Comparison of ENCODE assay signal across 9 cellular contexts in genomic region chr10:102718220-102718619, GRCh38. TPM values are rescaled to one million over a fixed set of nuclear protein-coding genes. Genes with fewer than 3 reads are reported as not detected.
DNase-seq lines count a peak whose midpoint lies in the region; ATAC-seq and TF ChIP-seq lines count a peak whose summit lies in the region.
"Had no signal": no experiment of that assay in that cellular context is flagged by ENCODE, and none has a peak within 500 bp of the region (broad histone marks: within the 10 kb centered on the region; RNA-seq: fewer than 3 reads in every experiment).

No MANE protein-coding gene starts in this region.

- peak overlapping the region; percentile 66 for H4K91ac ChIP-seq in trophoblast cell (ENCODE audit: low read depth, low read length)

- H3K36me3 Mint-ChIP-seq in effector memory CD8-positive, alpha-beta T cell (ENCODE audit: insufficient read depth), result peaks cover 19% of the 10 kb centered on the region

- H3K36me3 ChIP-seq in H7 (replicated peaks; ENCODE audit: control insufficient read depth, insufficient read depth, low read length) (peaks cover 6% of the 10 kb centered on the region), SK-N-MC (ENCODE audit: insufficient read depth, low read length) (no peaks in the 10 kb centered on the region), trophoblast cell (ENCODE audit: control insufficient read depth in 1 of 2, insufficient read depth in 2 of 2, low read length in 2 of 2) (no peaks in the 10 kb centered on the region)

- H3K9me3 Mint-ChIP-seq in effector memory CD8-positive, alpha-beta T cell, result no peaks in the 10 kb centered on the region

- H3K4ac ChIP-seq in trophoblast cell (ENCODE audit: low read depth, low read length), result no peak overlapping the region

- H3K4me3 Mint-ChIP-seq in effector memory CD8-positive, alpha-beta T cell, result no peak overlapping the region

- H3K27me3 Mint-ChIP-seq in effector memory CD8-positive, alpha-beta T cell, result no peaks in the 10 kb centered on the region

- peak; percentile 62 for DNase-seq in H7
- peak; percentile 26 for DNase-seq in SK-N-MC (ENCODE audit: low read depth, low spot score)
- peak; percentile 29 for DNase-seq in fibroblast of the aortic adventitia (ENCODE audit: low read depth)
- peak in 1 of 2 donors; percentile 46 for DNase-seq in trophoblast cell
- DNase-seq in ACHN, result no peak
- DNase-seq in effector memory CD8-positive, alpha-beta T cell, result no peak
- DNase-seq: stimulated activated CD4-positive, alpha-beta T cell treated with anti-CD3 and anti-CD28 coated beads, Interleukin-2, amount 100 ng/mL, for 48 hours had no signal

- H2BK12ac ChIP-seq in trophoblast cell (ENCODE audit: low read length), result peak overlapping the region; percentile 33

- H3K27ac ChIP-seq in SK-N-MC (no peak overlapping the region; the same call in 1 of the 2 replicates), trophoblast cell (ENCODE audit: low read depth, low read length) (peak overlapping the region; percentile 69)

- ATAC-seq in GM18867 (IDR thresholded peaks at IDR 0.05; ENCODE audit: unreplicated experiment), result no peak
- no peak for ATAC-seq in GM21576 (IDR thresholded peaks at IDR 0.05; ENCODE audit: unreplicated experiment)
- no peak for ATAC-seq in effector memory CD8-positive, alpha-beta T cell (replicated peaks)

- peaks cover 31 to 34% of the 10 kb centered on the region in 2 donors for H3K4me1 Mint-ChIP-seq in effector memory CD8-positive, alpha-beta T cell (ENCODE audit: low read depth in 2 of 2)

- in situ Hi-C loops in ACHN (cut with HindIII; ENCODE audit: low pct_ligation_motif_present, low pct_unique_long_range_greater_than_20kb, low sequenced_read_pairs), result no loop called here

- no peak overlapping the region for H3K18ac ChIP-seq in trophoblast cell (ENCODE audit: low read length)

- H3K9ac ChIP-seq in SK-N-MC (ENCODE audit: insufficient read length) (no peak overlapping the region), trophoblast cell (ENCODE audit: low read length) (no peak overlapping the region)

- H3K14ac ChIP-seq in trophoblast cell (ENCODE audit: low read length), result peak overlapping the region; percentile 61

- no peaks in the 10 kb centered on the region for H3K27me3 ChIP-seq in H7 (ENCODE audit: control insufficient read depth, insufficient read depth, low read length)
- no peaks in the 10 kb centered on the region for H3K27me3 ChIP-seq in trophoblast cell (ENCODE audit: insufficient read depth, low read length)

- no peak overlapping the region for H2BK5ac ChIP-seq in trophoblast cell (ENCODE audit: low read depth, low read length, poor library complexity)

- H3K4me1 ChIP-seq in trophoblast cell (ENCODE audit: control insufficient read depth in 1 of 2, insufficient read depth in 2 of 2, low read length in 2 of 2), result peaks cover 15 to 23% of the 10 kb centered on the region in 2 experiments

- H2AK5ac ChIP-seq in trophoblast cell (ENCODE audit: low read length), result no peak overlapping the region

- peak overlapping the region; percentile 96 for H2BK120ac ChIP-seq in trophoblast cell (ENCODE audit: insufficient read depth, low read length, poor library complexity)

- no peak for TF ChIP-seq CTCF in fibroblast of the aortic adventitia (IDR thresholded peaks at IDR 0.05; ENCODE audit: insufficient read depth, low read length)

- no peak overlapping the region for H2AFZ ChIP-seq in trophoblast cell (ENCODE audit: insufficient read depth, low read length, poor library complexity)

- H3K23ac ChIP-seq in trophoblast cell (ENCODE audit: low read length), result no peak overlapping the region

- H4K8ac ChIP-seq in trophoblast cell (ENCODE audit: low read depth, low read length), result no peak overlapping the region

- H3K79me1 ChIP-seq in trophoblast cell (ENCODE audit: low read length), result peaks cover 17% of the 10 kb centered on the region

- H3K9me3 ChIP-seq in SK-N-MC (ENCODE audit: low read depth, low read length) (no peaks in the 10 kb centered on the region), trophoblast cell (ENCODE audit: insufficient read depth, low read depth, low read length) (no peaks in the 10 kb centered on the region)

- no peak overlapping the region for H4K12ac ChIP-seq in trophoblast cell (ENCODE audit: low read depth, low read length)

- no peak overlapping the region for H3K4me3 ChIP-seq in H7 (ENCODE audit: insufficient read depth, low read depth, low read length)
- no peak overlapping the region; the same call in 1 of the 2 replicates for H3K4me3 ChIP-seq in SK-N-MC
- no peak overlapping the region for H3K4me3 ChIP-seq in fibroblast of the aortic adventitia (ENCODE audit: low read depth, low read length)
- no peak overlapping the region for H3K4me3 ChIP-seq in trophoblast cell (ENCODE audit: low read depth, low read length)

- peak overlapping the region; percentile 20 for H3K4me2 ChIP-seq in trophoblast cell (ENCODE audit: low read length)

- H3K27ac Mint-ChIP-seq in effector memory CD8-positive, alpha-beta T cell, result peak overlapping the region in 1 of 2 donors; percentile 45

- H3K79me2 ChIP-seq in trophoblast cell (ENCODE audit: control insufficient read depth, insufficient read depth, low read length, poor library complexity), result peaks cover 6% of the 10 kb centered on the region

- no CpG with 5 or more reads among the region's 3 CpGs for WGBS in trophoblast cell (ENCODE audit: extremely low coverage, insufficient coverage, insufficient read length)

RNA-seq across cellular contexts. Expression of gene SFXN2, which starts 3.8 kb away (rescaled TPM):
- 10.9 and 11.6 TPM in 2 replicates for total RNA-seq in H7 (2014; rRNA removed; shearing (Covaris generic))
- total RNA-seq in fibroblast of the aortic adventitia (ENCODE audit: low replicate concordance), result 2.3 and 3.8 TPM in 2 replicates
- 9.0 and 9.4 TPM in 2 replicates for polyA plus RNA-seq in trophoblast cell (2013)

RNA-seq across cellular contexts. Expression of gene ARL3, which starts 4.0 kb away (rescaled TPM):
- total RNA-seq in H7 (2014; rRNA removed; shearing (Covaris generic)), result 7.5 and 8.1 TPM in 2 replicates
- total RNA-seq in fibroblast of the aortic adventitia (ENCODE audit: low replicate concordance), result 10.4 and 12.1 TPM in 2 replicates
- polyA plus RNA-seq in trophoblast cell (2013), result 16.3 and 18.0 TPM in 2 replicates

RNA-seq across cellular contexts. Expression of gene WBP1L, which starts 25.5 kb away (rescaled TPM):
- total RNA-seq in H7 (2014; rRNA removed; shearing (Covaris generic)), result 13.9 and 16.9 TPM in 2 replicates
- 28.4 and 76.1 TPM in 2 replicates for total RNA-seq in fibroblast of the aortic adventitia (ENCODE audit: low replicate concordance)
- polyA plus RNA-seq in trophoblast cell (2013), result 65.4 and 67.3 TPM in 2 replicates

Comparison
In these comparisons a context has a peak if more than half of its experiments do, and no peak if none do; other contexts are left out.
1. DNase-seq: peak in H7 (single experiment), SK-N-MC (single experiment) and fibroblast of the aortic adventitia (single experiment); none in ACHN (single experiment) and effector memory CD8-positive, alpha-beta T cell (0 of 3).